In the genomic region with DNA sequence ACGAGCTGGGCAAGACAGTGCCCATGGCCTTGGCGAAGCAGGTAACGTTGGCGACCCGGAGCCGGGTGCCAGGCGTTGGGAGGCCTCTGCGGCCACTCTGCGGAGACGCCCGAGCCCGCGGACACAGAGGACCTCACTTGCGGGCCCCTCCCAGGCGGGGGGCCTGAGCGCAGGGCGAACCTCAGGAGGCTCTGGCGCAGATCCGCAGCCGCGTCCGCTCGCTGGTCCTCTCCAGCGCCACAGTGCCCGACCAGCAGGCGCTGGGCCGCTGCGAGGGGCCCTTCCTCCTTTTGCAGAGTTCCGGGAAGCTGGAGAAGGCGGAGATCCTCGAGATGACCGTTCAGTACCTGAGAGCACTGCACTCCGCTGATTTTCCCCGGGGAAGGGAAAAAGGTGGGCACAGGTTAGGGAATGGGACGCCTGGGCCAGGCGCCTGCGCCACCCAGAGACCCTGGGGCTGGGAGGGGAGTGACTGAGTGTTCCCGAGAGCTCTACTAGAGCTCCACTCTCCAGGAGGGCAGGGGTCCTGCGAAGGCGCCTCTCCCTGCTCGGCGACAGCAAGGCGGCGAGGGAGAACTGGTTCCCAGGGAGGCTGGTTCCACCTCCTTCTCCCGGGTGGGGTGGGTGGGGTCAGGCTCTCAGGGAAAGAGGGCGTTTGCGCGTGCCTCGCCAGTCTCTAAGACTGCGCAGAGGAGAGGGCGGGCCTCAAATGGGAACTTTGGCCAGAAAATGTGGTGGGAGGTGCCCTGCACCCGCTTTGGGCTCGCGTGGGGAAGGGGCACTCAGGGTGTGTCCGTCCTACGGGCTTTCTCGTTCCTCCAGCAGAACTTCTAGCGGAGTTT, we compare ENCODE assay signal across 16 cellular contexts. TPM values are rescaled to one million over a fixed set of nuclear protein-coding genes. Genes with fewer than 3 reads are reported as not detected.
DNase-seq lines count a peak whose midpoint lies in the region; ATAC-seq and TF ChIP-seq lines count a peak whose summit lies in the region.
"Had no signal": no experiment of that assay in that cellular context is flagged by ENCODE, and none has a peak within 500 bp of the region (broad histone marks: within the 10 kb centered on the region; RNA-seq: fewer than 3 reads in every experiment).

No MANE protein-coding gene starts in this region.

- H3K4me3 ChIP-seq in iPS-15b (ENCODE audit: low read depth, low read length): peak overlapping the region; percentile 58
- peak overlapping the region; percentile 49 for H3K4me3 ChIP-seq in thoracic aorta
- H3K4me3 ChIP-seq: K562 had no signal

- peaks cover 100% of the 10 kb centered on the region for H3K27me3 ChIP-seq in iPS-15b (ENCODE audit: control insufficient read depth, insufficient read depth, low read length)
- peaks cover 24% of the 10 kb centered on the region for H3K27me3 ChIP-seq in thoracic aorta (replicated peaks; ENCODE audit: insufficient read depth)

- H3K27ac ChIP-seq in VCaP (peak overlapping the region; percentile 40; the same call in 1 of the 2 replicates), thoracic aorta (no peak overlapping the region)

- H3K27ac Mint-ChIP-seq in activated T-cell treated with anti-CD3 and anti-CD28 coated beads, Interleukin-2, amount 50 U/mL, for 24 hours: no peak overlapping the region
- no peak overlapping the region for H3K27ac Mint-ChIP-seq in activated CD4-positive, alpha-beta T cell treated with anti-CD3 and anti-CD28 coated beads, Interleukin-2, amount 10 ng/mL, durations not matched to agents 24 days and 14 days
- H3K27ac Mint-ChIP-seq: activated CD4-positive, alpha-beta T cell treated with anti-CD3 and anti-CD28 coated beads for 36 hours had no signal

- DNase-seq in activated T-cell treated with anti-CD3 and anti-CD28 coated beads, Interleukin-2, amount 50 U/mL, for 48 hours: peak; percentile 33 to 36
- no peak for DNase-seq in activated T-cell treated with anti-CD3 and anti-CD28 coated beads, Interleukin-2, amount 50 U/mL, for 24 hours
- DNase-seq in thoracic aorta (ENCODE audit: low spot score): no peak
- no peak for DNase-seq in activated CD4-positive, alpha-beta T cell treated with anti-CD3 and anti-CD28 coated beads, Interleukin-2, amount 10 ng/mL, durations not matched to agents 24 days and 14 days
- DNase-seq: activated effector memory CD4-positive, alpha-beta T cell treated with anti-CD3 and anti-CD28 coated beads, Interleukin-2, amount 50 U/mL, for 16 hours; naive thymus-derived CD8-positive, alpha-beta T cell; NCI-H2029; SW 1271 had no signal

- H3K36me3 ChIP-seq in iPS-15b (ENCODE audit: control insufficient read depth, insufficient read depth, low read length): no peaks in the 10 kb centered on the region
- H3K36me3 ChIP-seq in thoracic aorta: no peaks in the 10 kb centered on the region

- ATAC-seq in thoracic aorta (ENCODE audit: insufficient number of reproducible peaks, low FRiP score, low read depth) (no peak), GM19324 (IDR thresholded peaks at IDR 0.05; ENCODE audit: low FRiP score, unreplicated experiment) (no peak), GM18873 (IDR thresholded peaks at IDR 0.05; ENCODE audit: low FRiP score, unreplicated experiment) (no peak)
- ATAC-seq: activated CD4-positive, alpha-beta T cell treated with anti-CD3 and anti-CD28 coated beads for 36 hours; K562; naive thymus-derived CD8-positive, alpha-beta T cell had no signal

- H3K36me3 Mint-ChIP-seq in activated T-cell treated with anti-CD3 and anti-CD28 coated beads, Interleukin-2, amount 50 U/mL, for 24 hours (ENCODE audit: low read depth): no peaks in the 10 kb centered on the region
- peaks cover 3% of the 10 kb centered on the region for H3K36me3 Mint-ChIP-seq in activated CD4-positive, alpha-beta T cell treated with anti-CD3 and anti-CD28 coated beads, Interleukin-2, amount 10 ng/mL, durations not matched to agents 24 days and 14 days (ENCODE audit: low read depth)
- H3K36me3 Mint-ChIP-seq: naive thymus-derived CD8-positive, alpha-beta T cell had no signal

- intact Hi-C loops in activated CD4-positive, alpha-beta T cell treated with anti-CD3 and anti-CD28 coated beads, Interleukin-2, amount 10 ng/mL, durations not matched to agents 24 days and 14 days (cut with micrococcal nuclease): loop anchor here (5.0 to 10.0 kb wide), 3 partner anchors 123 to 1705 kb away; a partner anchor contains a TSS

- peaks cover 27% of the 10 kb centered on the region for H3K4me1 Mint-ChIP-seq in activated T-cell treated with anti-CD3 and anti-CD28 coated beads, Interleukin-2, amount 50 U/mL, for 24 hours (ENCODE audit: low read depth)
- peaks cover 5% of the 10 kb centered on the region for H3K4me1 Mint-ChIP-seq in activated CD4-positive, alpha-beta T cell treated with anti-CD3 and anti-CD28 coated beads, Interleukin-2, amount 10 ng/mL, durations not matched to agents 24 days and 14 days

- no peak overlapping the region for H3K9ac ChIP-seq in iPS-15b (ENCODE audit: low read depth, low read length)

- H3K27me3 Mint-ChIP-seq in activated T-cell treated with anti-CD3 and anti-CD28 coated beads, Interleukin-2, amount 50 U/mL, for 24 hours: peaks cover 94% of the 10 kb centered on the region
- peaks cover 86% of the 10 kb centered on the region for H3K27me3 Mint-ChIP-seq in activated CD4-positive, alpha-beta T cell treated with anti-CD3 and anti-CD28 coated beads, Interleukin-2, amount 10 ng/mL, durations not matched to agents 24 days and 14 days

- peaks cover 12% of the 10 kb centered on the region for H3K4me1 ChIP-seq in iPS-15b (ENCODE audit: control insufficient read depth, insufficient read depth, low read length)
- peaks cover 7 to 46% of the 10 kb centered on the region in 2 donors for H3K4me1 ChIP-seq in thoracic aorta (ENCODE audit: control insufficient read depth in 1 of 2, low read depth in 2 of 2)

- TF ChIP-seq CTCF in VCaP (conservative IDR thresholded peaks at IDR 0.05): no peak
- no peak for TF ChIP-seq CTCF in thoracic aorta (IDR thresholded peaks at IDR 0.05)

- H3K9me3 ChIP-seq in iPS-15b (ENCODE audit: control insufficient read depth, insufficient read depth, low read length): no peaks in the 10 kb centered on the region
- no peaks in the 10 kb centered on the region for H3K9me3 ChIP-seq in thoracic aorta

- H3K4me3 Mint-ChIP-seq in activated T-cell treated with anti-CD3 and anti-CD28 coated beads, Interleukin-2, amount 50 U/mL, for 24 hours: no peak overlapping the region
- H3K4me3 Mint-ChIP-seq in activated CD4-positive, alpha-beta T cell treated with anti-CD3 and anti-CD28 coated beads, Interleukin-2, amount 10 ng/mL, durations not matched to agents 24 days and 14 days: no peak overlapping the region
- H3K4me3 Mint-ChIP-seq: activated CD4-positive, alpha-beta T cell treated with anti-CD3 and anti-CD28 coated beads for 36 hours had no signal

- no peaks in the 10 kb centered on the region for H3K9me3 Mint-ChIP-seq in activated T-cell treated with anti-CD3 and anti-CD28 coated beads, Interleukin-2, amount 50 U/mL, for 24 hours
- H3K9me3 Mint-ChIP-seq in activated CD4-positive, alpha-beta T cell treated with anti-CD3 and anti-CD28 coated beads, Interleukin-2, amount 10 ng/mL, durations not matched to agents 24 days and 14 days: no peaks in the 10 kb centered on the region
- H3K9me3 Mint-ChIP-seq: naive thymus-derived CD8-positive, alpha-beta T cell had no signal

RNA-seq across cellular contexts. Expression of a gene that starts 1.4 kb away (rescaled TPM):
- total RNA-seq in thoracic aorta: not detected
- total RNA-seq in activated CD4-positive, alpha-beta T cell treated with anti-CD3 and anti-CD28 coated beads, Interleukin-2, amount 10 ng/mL, durations not matched to agents 24 days and 14 days: not detected in 2 replicates
- total RNA-seq: activated CD4-positive, alpha-beta T cell treated with anti-CD3 and anti-CD28 coated beads for 36 hours; Daoy; K562; kidney epithelial cell; naive thymus-derived CD8-positive, alpha-beta T cell had no signal

Comparison
In these comparisons a context has a peak if more than half of its experiments do, and no peak if none do; other contexts are left out.
1. DNase-seq: peak in activated T-cell treated with anti-CD3 and anti-CD28 coated beads, Interleukin-2, amount 50 U/mL, for 48 hours (2 of 2); none in activated T-cell treated with anti-CD3 and anti-CD28 coated beads, Interleukin-2, amount 50 U/mL, for 24 hours (single experiment), thoracic aorta (single experiment) and activated CD4-positive, alpha-beta T cell treated with anti-CD3 and anti-CD28 coated beads, Interleukin-2, amount 10 ng/mL, durations not matched to agents 24 days and 14 days (single experiment).